In the genomic region with DNA sequence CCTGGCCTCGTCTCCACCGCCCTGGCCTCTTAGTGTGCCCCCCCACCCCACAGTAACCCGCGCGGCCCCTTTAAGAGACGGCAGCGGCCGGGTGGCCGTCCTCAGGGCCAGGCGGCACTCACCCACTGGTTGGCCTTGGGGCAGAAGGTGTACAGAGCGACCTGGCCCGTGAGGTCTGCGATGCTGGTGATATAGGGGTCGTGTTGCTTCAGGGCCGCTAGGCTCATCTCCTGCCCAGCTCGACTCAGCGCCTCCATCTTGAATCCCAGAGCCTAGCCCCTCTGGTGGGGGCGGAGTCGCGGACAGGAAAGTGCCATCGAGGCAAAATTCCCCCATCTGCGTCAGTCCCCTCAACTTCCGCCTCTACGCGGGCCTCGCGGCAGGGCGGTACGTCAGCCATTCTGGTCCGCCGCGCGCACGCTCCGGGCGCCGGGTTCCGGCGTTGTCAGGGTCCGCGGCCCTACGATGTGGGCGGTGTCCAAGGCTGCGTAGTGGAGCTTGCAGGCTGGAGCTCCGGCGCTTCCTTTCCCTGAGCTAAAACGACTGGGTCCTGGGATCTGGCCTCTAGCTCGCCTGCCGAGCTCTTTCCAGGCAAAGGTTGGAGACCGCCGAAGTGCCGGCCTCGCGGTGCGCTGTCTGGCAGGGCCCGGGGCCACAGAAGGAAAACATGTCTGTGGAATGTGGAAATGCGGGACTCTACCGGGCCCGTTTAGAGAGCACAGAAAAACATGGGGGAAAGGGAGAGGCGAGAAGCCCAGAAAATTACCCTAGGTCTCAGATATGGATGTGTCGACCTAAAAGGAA, we compare ENCODE assay signal across 1 cellular context.
A peak's percentile ranks its signal among the peaks of the same experiment; 100 is the strongest.
TF ChIP-seq lines count a peak whose summit lies in the region.

A gene (minus strand): TSS at position 283 of the 804 bp plus-strand sequence. CDS start 26 bp downstream, at position 257.

TF ChIP-seq in HEK293, 187 proteins besides CTCF, POLR2A, EP300 and RAD21 (continued from another document and continues in another):
- TF ChIP-seq, protein P1, sequence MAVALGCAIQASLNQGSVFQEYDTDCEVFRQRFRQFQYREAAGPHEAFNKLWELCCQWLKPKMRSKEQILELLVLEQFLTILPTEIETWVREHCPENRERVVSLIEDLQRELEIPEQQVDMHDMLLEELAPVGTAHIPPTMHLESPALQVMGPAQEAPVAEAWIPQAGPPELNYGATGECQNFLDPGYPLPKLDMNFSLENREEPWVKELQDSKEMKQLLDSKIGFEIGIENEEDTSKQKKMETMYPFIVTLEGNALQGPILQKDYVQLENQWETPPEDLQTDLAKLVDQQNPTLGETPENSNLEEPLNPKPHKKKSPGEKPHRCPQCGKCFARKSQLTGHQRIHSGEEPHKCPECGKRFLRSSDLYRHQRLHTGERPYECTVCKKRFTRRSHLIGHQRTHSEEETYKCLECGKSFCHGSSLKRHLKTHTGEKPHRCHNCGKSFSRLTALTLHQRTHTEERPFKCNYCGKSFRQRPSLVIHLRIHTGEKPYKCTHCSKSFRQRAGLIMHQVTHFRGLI (tag by site-specific recombination; IDR thresholded peaks at IDR 0.05): peak; percentile 41; the same call in 1 of the 2 replicates
- TF ChIP-seq ZNF558 (tag by site-specific recombination; IDR thresholded peaks at IDR 0.05) (peak; percentile 64; the same call in 1 of the 2 replicates), ZNF350 (tag by site-specific recombination; IDR thresholded peaks at IDR 0.05) (no peak), ZNF571 (tag by site-specific recombination; IDR thresholded peaks at IDR 0.05) (no peak), ZSCAN30 (tag by site-specific recombination; IDR thresholded peaks at IDR 0.05) (peak; percentile 99), ZSCAN23 (tag by site-specific recombination; IDR thresholded peaks at IDR 0.05) (peak; percentile 77; the same call in 1 of the 2 replicates), ZNF302 (tag by site-specific recombination; IDR thresholded peaks at IDR 0.05; ENCODE audit: low read depth) (no peak), ZNF843 (tag by site-specific recombination; IDR thresholded peaks at IDR 0.05) (peak; percentile 84; the same call in 1 of the 2 replicates), ZNF211 (tag by site-specific recombination; IDR thresholded peaks at IDR 0.05; ENCODE audit: low read depth) (no peak), GLIS1 (tag by site-specific recombination; IDR thresholded peaks at IDR 0.05) (peak; percentile 52; the same call in 1 of the 2 replicates), MYNN (tag by site-specific recombination; IDR thresholded peaks at IDR 0.05; ENCODE audit: borderline replicate concordance) (peak; percentile 55; the same call in 1 of the 2 replicates), EGR2 (tag by site-specific recombination; IDR thresholded peaks at IDR 0.05; ENCODE audit: low read depth) (peak; percentile 79), BCL11B (tag by site-specific recombination; IDR thresholded peaks at IDR 0.05; ENCODE audit: low read depth) (peak; percentile 18; the same call in 1 of the 2 replicates), SCRT1 (tag by site-specific recombination; IDR thresholded peaks at IDR 0.05; ENCODE audit: borderline replicate concordance) (no peak), ZNF202 (tag by site-specific recombination; IDR thresholded peaks at IDR 0.05; ENCODE audit: borderline replicate concordance) (no peak), WT1 (tag by site-specific recombination; IDR thresholded peaks at IDR 0.05) (peak; percentile 54; the same call in 1 of the 2 replicates), ZNF140 (tag by site-specific recombination; IDR thresholded peaks at IDR 0.05) (no peak), ZNF341 (tag by site-specific recombination; IDR thresholded peaks at IDR 0.05; ENCODE audit: low read depth) (no peak), ZNF133 (tag by site-specific recombination; IDR thresholded peaks at IDR 0.05) (no peak), ZNF510 (tag by site-specific recombination; IDR thresholded peaks at IDR 0.05; ENCODE audit: insufficient replicate concordance) (peak; percentile 66), RBAK (tag by site-specific recombination; IDR thresholded peaks at IDR 0.05) (no peak)
- TF ChIP-seq, protein P2, sequence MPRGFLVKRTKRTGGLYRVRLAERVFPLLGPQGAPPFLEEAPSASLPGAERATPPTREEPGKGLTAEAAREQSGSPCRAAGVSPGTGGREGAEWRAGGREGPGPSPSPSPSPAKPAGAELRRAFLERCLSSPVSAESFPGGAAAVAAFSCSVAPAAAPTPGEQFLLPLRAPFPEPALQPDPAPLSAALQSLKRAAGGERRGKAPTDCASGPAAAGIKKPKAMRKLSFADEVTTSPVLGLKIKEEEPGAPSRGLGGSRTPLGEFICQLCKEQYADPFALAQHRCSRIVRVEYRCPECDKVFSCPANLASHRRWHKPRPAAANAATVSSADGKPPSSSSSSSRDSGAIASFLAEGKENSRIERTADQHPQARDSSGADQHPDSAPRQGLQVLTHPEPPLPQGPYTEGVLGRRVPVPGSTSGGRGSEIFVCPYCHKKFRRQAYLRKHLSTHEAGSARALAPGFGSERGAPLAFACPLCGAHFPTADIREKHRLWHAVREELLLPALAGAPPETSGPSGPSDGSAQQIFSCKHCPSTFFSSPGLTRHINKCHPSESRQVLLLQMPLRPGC (tag by site-specific recombination; IDR thresholded peaks at IDR 0.05): peak; percentile 92
- TF ChIP-seq, protein P3, sequence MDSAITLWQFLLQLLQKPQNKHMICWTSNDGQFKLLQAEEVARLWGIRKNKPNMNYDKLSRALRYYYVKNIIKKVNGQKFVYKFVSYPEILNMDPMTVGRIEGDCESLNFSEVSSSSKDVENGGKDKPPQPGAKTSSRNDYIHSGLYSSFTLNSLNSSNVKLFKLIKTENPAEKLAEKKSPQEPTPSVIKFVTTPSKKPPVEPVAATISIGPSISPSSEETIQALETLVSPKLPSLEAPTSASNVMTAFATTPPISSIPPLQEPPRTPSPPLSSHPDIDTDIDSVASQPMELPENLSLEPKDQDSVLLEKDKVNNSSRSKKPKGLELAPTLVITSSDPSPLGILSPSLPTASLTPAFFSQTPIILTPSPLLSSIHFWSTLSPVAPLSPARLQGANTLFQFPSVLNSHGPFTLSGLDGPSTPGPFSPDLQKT (IDR thresholded peaks at IDR 0.05; ENCODE audit: borderline replicate concordance, low read depth, low read length): no peak
- TF ChIP-seq, protein P4, sequence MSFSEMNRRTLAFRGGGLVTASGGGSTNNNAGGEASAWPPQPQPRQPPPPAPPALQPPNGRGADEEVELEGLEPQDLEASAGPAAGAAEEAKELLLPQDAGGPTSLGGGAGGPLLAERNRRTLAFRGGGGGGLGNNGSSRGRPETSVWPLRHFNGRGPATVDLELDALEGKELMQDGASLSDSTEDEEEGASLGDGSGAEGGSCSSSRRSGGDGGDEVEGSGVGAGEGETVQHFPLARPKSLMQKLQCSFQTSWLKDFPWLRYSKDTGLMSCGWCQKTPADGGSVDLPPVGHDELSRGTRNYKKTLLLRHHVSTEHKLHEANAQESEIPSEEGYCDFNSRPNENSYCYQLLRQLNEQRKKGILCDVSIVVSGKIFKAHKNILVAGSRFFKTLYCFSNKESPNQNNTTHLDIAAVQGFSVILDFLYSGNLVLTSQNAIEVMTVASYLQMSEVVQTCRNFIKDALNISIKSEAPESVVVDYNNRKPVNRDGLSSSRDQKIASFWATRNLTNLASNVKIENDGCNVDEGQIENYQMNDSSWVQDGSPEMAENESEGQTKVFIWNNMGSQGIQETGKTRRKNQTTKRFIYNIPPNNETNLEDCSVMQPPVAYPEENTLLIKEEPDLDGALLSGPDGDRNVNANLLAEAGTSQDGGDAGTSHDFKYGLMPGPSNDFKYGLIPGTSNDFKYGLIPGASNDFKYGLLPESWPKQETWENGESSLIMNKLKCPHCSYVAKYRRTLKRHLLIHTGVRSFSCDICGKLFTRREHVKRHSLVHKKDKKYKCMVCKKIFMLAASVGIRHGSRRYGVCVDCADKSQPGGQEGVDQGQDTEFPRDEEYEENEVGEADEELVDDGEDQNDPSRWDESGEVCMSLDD (tag by site-specific recombination; IDR thresholded peaks at IDR 0.05): peak; percentile 74; the same call in 1 of the 2 replicates
- TF ChIP-seq, protein P5, sequence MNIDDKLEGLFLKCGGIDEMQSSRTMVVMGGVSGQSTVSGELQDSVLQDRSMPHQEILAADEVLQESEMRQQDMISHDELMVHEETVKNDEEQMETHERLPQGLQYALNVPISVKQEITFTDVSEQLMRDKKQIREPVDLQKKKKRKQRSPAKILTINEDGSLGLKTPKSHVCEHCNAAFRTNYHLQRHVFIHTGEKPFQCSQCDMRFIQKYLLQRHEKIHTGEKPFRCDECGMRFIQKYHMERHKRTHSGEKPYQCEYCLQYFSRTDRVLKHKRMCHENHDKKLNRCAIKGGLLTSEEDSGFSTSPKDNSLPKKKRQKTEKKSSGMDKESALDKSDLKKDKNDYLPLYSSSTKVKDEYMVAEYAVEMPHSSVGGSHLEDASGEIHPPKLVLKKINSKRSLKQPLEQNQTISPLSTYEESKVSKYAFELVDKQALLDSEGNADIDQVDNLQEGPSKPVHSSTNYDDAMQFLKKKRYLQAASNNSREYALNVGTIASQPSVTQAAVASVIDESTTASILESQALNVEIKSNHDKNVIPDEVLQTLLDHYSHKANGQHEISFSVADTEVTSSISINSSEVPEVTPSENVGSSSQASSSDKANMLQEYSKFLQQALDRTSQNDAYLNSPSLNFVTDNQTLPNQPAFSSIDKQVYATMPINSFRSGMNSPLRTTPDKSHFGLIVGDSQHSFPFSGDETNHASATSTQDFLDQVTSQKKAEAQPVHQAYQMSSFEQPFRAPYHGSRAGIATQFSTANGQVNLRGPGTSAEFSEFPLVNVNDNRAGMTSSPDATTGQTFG (tag by site-specific recombination; IDR thresholded peaks at IDR 0.05; ENCODE audit: borderline replicate concordance): peak; percentile 84; the same call in 1 of the 2 replicates
- TF ChIP-seq, protein P6, sequence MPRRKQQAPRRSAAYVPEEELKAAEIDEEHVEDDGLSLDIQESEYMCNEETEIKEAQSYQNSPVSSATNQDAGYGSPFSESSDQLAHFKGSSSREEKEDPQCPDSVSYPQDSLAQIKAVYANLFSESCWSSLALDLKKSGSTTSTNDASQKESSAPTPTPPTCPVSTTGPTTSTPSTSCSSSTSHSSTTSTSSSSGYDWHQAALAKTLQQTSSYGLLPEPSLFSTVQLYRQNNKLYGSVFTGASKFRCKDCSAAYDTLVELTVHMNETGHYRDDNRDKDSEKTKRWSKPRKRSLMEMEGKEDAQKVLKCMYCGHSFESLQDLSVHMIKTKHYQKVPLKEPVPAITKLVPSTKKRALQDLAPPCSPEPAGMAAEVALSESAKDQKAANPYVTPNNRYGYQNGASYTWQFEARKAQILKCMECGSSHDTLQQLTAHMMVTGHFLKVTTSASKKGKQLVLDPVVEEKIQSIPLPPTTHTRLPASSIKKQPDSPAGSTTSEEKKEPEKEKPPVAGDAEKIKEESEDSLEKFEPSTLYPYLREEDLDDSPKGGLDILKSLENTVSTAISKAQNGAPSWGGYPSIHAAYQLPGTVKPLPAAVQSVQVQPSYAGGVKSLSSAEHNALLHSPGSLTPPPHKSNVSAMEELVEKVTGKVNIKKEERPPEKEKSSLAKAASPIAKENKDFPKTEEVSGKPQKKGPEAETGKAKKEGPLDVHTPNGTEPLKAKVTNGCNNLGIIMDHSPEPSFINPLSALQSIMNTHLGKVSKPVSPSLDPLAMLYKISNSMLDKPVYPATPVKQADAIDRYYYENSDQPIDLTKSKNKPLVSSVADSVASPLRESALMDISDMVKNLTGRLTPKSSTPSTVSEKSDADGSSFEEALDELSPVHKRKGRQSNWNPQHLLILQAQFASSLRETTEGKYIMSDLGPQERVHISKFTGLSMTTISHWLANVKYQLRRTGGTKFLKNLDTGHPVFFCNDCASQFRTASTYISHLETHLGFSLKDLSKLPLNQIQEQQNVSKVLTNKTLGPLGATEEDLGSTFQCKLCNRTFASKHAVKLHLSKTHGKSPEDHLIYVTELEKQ (tag by site-specific recombination; IDR thresholded peaks at IDR 0.05; ENCODE audit: borderline replicate concordance): peak; percentile 66; the same call in 1 of the 2 replicates
- TF ChIP-seq, protein P7, sequence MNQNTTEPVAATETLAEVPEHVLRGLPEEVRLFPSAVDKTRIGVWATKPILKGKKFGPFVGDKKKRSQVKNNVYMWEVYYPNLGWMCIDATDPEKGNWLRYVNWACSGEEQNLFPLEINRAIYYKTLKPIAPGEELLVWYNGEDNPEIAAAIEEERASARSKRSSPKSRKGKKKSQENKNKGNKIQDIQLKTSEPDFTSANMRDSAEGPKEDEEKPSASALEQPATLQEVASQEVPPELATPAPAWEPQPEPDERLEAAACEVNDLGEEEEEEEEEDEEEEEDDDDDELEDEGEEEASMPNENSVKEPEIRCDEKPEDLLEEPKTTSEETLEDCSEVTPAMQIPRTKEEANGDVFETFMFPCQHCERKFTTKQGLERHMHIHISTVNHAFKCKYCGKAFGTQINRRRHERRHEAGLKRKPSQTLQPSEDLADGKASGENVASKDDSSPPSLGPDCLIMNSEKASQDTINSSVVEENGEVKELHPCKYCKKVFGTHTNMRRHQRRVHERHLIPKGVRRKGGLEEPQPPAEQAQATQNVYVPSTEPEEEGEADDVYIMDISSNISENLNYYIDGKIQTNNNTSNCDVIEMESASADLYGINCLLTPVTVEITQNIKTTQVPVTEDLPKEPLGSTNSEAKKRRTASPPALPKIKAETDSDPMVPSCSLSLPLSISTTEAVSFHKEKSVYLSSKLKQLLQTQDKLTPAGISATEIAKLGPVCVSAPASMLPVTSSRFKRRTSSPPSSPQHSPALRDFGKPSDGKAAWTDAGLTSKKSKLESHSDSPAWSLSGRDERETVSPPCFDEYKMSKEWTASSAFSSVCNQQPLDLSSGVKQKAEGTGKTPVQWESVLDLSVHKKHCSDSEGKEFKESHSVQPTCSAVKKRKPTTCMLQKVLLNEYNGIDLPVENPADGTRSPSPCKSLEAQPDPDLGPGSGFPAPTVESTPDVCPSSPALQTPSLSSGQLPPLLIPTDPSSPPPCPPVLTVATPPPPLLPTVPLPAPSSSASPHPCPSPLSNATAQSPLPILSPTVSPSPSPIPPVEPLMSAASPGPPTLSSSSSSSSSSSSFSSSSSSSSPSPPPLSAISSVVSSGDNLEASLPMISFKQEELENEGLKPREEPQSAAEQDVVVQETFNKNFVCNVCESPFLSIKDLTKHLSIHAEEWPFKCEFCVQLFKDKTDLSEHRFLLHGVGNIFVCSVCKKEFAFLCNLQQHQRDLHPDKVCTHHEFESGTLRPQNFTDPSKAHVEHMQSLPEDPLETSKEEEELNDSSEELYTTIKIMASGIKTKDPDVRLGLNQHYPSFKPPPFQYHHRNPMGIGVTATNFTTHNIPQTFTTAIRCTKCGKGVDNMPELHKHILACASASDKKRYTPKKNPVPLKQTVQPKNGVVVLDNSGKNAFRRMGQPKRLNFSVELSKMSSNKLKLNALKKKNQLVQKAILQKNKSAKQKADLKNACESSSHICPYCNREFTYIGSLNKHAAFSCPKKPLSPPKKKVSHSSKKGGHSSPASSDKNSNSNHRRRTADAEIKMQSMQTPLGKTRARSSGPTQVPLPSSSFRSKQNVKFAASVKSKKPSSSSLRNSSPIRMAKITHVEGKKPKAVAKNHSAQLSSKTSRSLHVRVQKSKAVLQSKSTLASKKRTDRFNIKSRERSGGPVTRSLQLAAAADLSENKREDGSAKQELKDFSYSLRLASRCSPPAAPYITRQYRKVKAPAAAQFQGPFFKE (tag by site-specific recombination; IDR thresholded peaks at IDR 0.05; ENCODE audit: borderline replicate concordance): peak; percentile 46; the same call in 1 of the 2 replicates
- TF ChIP-seq, protein P8, sequence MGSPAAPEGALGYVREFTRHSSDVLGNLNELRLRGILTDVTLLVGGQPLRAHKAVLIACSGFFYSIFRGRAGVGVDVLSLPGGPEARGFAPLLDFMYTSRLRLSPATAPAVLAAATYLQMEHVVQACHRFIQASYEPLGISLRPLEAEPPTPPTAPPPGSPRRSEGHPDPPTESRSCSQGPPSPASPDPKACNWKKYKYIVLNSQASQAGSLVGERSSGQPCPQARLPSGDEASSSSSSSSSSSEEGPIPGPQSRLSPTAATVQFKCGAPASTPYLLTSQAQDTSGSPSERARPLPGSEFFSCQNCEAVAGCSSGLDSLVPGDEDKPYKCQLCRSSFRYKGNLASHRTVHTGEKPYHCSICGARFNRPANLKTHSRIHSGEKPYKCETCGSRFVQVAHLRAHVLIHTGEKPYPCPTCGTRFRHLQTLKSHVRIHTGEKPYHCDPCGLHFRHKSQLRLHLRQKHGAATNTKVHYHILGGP (tag by site-specific recombination; IDR thresholded peaks at IDR 0.05): no peak
